In genomic region chr6:108575905-108576494, GRCh38 we compare ENCODE assay signal across 1 cellular context.
A peak's percentile ranks its signal among the peaks of the same experiment; 100 is the strongest.
TF ChIP-seq lines count a peak whose summit lies in the region.

No MANE protein-coding gene starts in this region.

TF ChIP-seq in K562, 482 proteins besides CTCF, POLR2A, EP300 and RAD21 (continued from another document):
- TF ChIP-seq DMBX1 (CRISPR knock-in tag; IDR thresholded peaks at IDR 0.05; ENCODE audit: borderline replicate concordance) (0 out of 2 replicates have a peak, but pooled peaks have one; percentile 31), HMBOX1 (IDR thresholded peaks at IDR 0.05) (peak; percentile 77), ZNF395 (CRISPR knock-in tag; IDR thresholded peaks at IDR 0.05) (0 out of 2 replicates have a peak, but pooled peaks have one; percentile 37), HES1 (IDR thresholded peaks at IDR 0.05; ENCODE audit: low read depth) (peak; percentile 59), JUND (IDR thresholded peaks at IDR 0.05; ENCODE audit: borderline replicate concordance, low read depth, low read length) (peak; percentile 69; the same call in 1 of the 2 replicates), JUND (tag; IDR thresholded peaks at IDR 0.05; ENCODE audit: borderline replicate concordance, low read depth, low read length) (no peak; the same call in 2 of the 3 replicates), ZKSCAN8 (CRISPR knock-in tag; IDR thresholded peaks at IDR 0.05) (0 out of 2 replicates have a peak, but pooled peaks have one; percentile 53), NCOA1 (IDR thresholded peaks at IDR 0.05; ENCODE audit: low read depth) (peak; percentile 56), MTA1 (IDR thresholded peaks at IDR 0.05; ENCODE audit: borderline replicate concordance) (0 out of 2 replicates have a peak, but pooled peaks have one; percentile 28), ZNF121 (CRISPR knock-in tag; conservative IDR thresholded peaks at IDR 0.05) (no peak), ZFX (CRISPR knock-in tag; IDR thresholded peaks at IDR 0.05) (peak; percentile 58), POLR2AphosphoS5 (IDR thresholded peaks at IDR 0.05; ENCODE audit: control insufficient read depth, insufficient read depth, low read depth, low read length) (peak; percentile 73; the same call in 1 of the 2 replicates), CHAMP1 (IDR thresholded peaks at IDR 0.05) (peak; percentile 52; the same call in 1 of the 2 replicates), GATA2 (CRISPR knock-in tag; IDR thresholded peaks at IDR 0.05) (peak; percentile 48), ELF1 (tag; IDR thresholded peaks at IDR 0.05) (0 out of 2 replicates have a peak, but pooled peaks have one; percentile 12), KLF16 (IDR thresholded peaks at IDR 0.05) (peak; percentile 78; the same call in 1 of the 2 replicates), ADNP (tag; IDR thresholded peaks at IDR 0.05) (no peak), PML (IDR thresholded peaks at IDR 0.05; ENCODE audit: low read length) (peak; percentile 59), KDM1A (IDR thresholded peaks at IDR 0.05) (peak; percentile 61 to 74), MCM5 (IDR thresholded peaks at IDR 0.05; ENCODE audit: low read depth) (no peak), ZMIZ1 (IDR thresholded peaks at IDR 0.05; ENCODE audit: low read depth in 2 of 2, low read length in 2 of 2) (peak in 1 of 2 experiments; percentile 69; a peak in 2 of 4 replicates), ZEB2 (IDR thresholded peaks at IDR 0.05) (0 out of 2 replicates have a peak, but pooled peaks have one; percentile 75), NR2C1 (IDR thresholded peaks at IDR 0.05) (no peak), NR2C1 (tag; IDR thresholded peaks at IDR 0.05) (no peak), SOX6 (IDR thresholded peaks at IDR 0.05) (peak; percentile 87), HDAC2 (IDR thresholded peaks at IDR 0.05) (peak; percentile 57; the same call in 1 of the 2 replicates), MTA2 (IDR thresholded peaks at IDR 0.05; ENCODE audit: low read depth) (peak; percentile 81), SMARCE1 (IDR thresholded peaks at IDR 0.05) (peak; percentile 75; the same call in 1 of the 2 replicates), SMARCC2 (IDR thresholded peaks at IDR 0.05; ENCODE audit: low read depth) (peak; percentile 32; the same call in 1 of the 2 replicates), CXXC5 (CRISPR knock-in tag; IDR thresholded peaks at IDR 0.05) (peak; percentile 30; the same call in 1 of the 2 replicates), HDAC3 (IDR thresholded peaks at IDR 0.05; ENCODE audit: borderline replicate concordance, partially characterized antibody) (peak; percentile 67), MNT (conservative IDR thresholded peaks at IDR 0.05) (peak; percentile 49 to 68; a peak in 3 of 4 replicates), ZBTB7A (IDR thresholded peaks at IDR 0.05; ENCODE audit: borderline replicate concordance, control insufficient read depth, low read depth, low read length) (no peak), RBFOX2 (IDR thresholded peaks at IDR 0.05; ENCODE audit: low read depth, low read length) (no peak), NCOR1 (IDR thresholded peaks at IDR 0.05) (peak; percentile 90), RBBP5 (IDR thresholded peaks at IDR 0.05; ENCODE audit: borderline replicate concordance, insufficient read depth, low read length, poor library complexity, severe bottlenecking) (peak; percentile 8), SMAD4 (CRISPR knock-in tag; conservative IDR thresholded peaks at IDR 0.05) (peak; percentile 88), MYC (IDR thresholded peaks at IDR 0.05; ENCODE audit: low read depth, low read length) (peak; percentile 50; the same call in 1 of the 2 replicates), MYC (CRISPR knock-in tag; IDR thresholded peaks at IDR 0.05; ENCODE audit: borderline replicate concordance, low read depth) (no peak), MYNN (IDR thresholded peaks at IDR 0.05) (peak; percentile 81; the same call in 1 of the 2 replicates), MYNN (CRISPR knock-in tag; IDR thresholded peaks at IDR 0.05) (no peak), ARID3A (IDR thresholded peaks at IDR 0.05; ENCODE audit: borderline replicate concordance, low read depth, low read length) (peak; percentile 63; the same call in 1 of the 2 replicates), ZNF644 (tag; IDR thresholded peaks at IDR 0.05; ENCODE audit: low read depth) (peak; percentile 79; the same call in 1 of the 2 replicates), ATF2 (CRISPR knock-in tag; IDR thresholded peaks at IDR 0.05) (no peak), NFIC (IDR thresholded peaks at IDR 0.05) (peak; percentile 70)
